ENCODE assay signal across 1 cellular context in the genomic region with DNA sequence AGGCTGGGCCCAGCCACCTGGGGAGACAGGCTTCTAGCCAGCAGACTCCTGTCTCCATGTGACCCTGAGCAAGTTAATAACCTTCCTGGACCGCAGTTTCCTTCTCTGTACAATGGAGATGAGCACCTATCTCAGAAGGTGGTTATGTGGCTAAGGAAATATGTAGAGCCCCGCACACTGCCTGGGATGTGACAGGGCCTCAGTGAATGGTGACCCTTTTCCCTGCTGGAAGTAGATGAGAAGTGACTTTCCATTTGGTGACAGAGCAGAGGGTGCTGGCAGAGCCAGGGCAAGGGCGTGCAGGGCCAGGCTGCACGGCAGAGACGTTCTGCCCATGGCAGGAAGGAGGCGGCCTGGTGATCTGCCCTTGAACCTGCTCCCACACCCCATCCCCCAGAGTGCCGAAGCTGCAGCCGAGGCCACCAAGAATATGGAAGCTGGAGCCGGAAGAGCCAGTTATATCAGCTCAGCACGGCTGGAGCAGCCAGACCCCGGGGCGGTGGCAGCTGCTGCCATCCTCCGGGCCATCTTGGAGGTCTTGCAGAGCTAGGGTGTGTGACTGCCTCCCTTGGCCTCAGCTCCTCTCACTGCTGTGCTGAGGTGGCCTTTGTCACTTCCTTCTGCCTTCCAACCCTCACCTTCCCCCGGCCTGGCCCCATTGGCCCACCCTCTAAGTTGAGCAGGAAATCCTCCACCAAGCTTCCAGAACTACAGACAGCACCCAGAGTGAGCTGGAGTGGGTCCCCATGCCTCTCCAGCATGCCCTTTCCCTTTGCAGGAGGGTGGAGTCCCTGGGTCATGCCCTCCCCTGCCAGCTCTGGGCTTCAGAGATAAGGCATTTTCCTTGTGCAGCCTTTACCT.
TF ChIP-seq lines count a peak whose summit lies in the region.

No MANE protein-coding gene starts in this region.

TF ChIP-seq in HepG2, 621 proteins besides CTCF, POLR2A, EP300 and RAD21:
- TF ChIP-seq RBFOX2 (IDR thresholded peaks at IDR 0.05; ENCODE audit: low read depth, low read length) (peak; percentile 23; the same call in 1 of the 2 replicates), ZMYM4 (CRISPR knock-in tag; IDR thresholded peaks at IDR 0.05) (no peak), DMAP1 (CRISPR knock-in tag; IDR thresholded peaks at IDR 0.05) (no peak), AGO2 (optimal IDR thresholded peaks at IDR 0.05; ENCODE audit: low read depth, low read length) (peak; percentile 27)
TF ChIP-seq in HepG2: peak in this region for 2.
